In the genomic region with DNA sequence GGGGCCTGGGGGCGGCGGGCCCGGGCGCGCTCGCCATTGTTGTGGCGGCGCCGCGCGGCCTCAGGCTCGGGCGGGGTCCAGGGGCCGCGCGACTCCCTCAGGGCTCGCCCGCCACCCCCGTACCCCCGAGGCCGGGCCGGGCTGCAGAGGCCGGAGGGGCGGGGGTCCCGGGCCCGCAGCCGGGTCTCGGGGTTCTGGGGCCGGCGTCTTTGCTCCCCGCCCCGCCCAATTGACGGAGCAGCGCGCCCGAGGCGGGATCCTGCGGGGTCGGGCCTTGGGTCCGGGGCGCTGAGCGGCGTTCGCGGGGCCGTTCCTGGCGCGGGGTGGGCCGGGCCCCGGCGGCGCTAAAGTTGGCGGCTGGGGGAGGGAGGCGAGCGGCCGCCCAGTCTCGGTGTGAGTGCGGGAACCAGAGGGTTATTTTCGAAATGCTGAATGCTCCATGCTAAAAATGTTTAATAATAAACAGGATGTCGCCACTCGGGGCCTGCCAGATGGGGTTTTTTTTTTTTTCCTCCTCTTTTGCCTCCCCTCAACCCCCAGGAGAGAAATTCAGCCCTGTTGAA, we compare ENCODE assay signal across 8 cellular contexts. TPM values are rescaled to one million over a fixed set of nuclear protein-coding genes. Genes with fewer than 3 reads are reported as not detected.
A peak's percentile ranks its signal among the peaks of the same experiment; 100 is the strongest.
DNase-seq lines count a peak whose midpoint lies in the region; ATAC-seq and TF ChIP-seq lines count a peak whose summit lies in the region.

No MANE protein-coding gene starts in this region.

- DNase-seq in AG04449 (ENCODE audit: low read depth, low spot score) (no peak), choroid plexus epithelial cell (ENCODE audit: low read depth) (peak; percentile 48), left lung (peak in 1 of 2 donors; percentile 90), NCI-H1105 (lab: John Stamatoyannopoulos, UW) (no peak)

- H3K9me3 Mint-ChIP-seq in stimulated activated memory B cell treated with anti-CD40 and anti-IgM and Interleukin-4, amounts not matched to agents 10 μg/mL and 1 μg/mL and 100 μg/mL, for 72 hours, result no peaks in the 10 kb centered on the region

- peak overlapping the region; percentile 86 for H3K27ac Mint-ChIP-seq in stimulated activated memory B cell treated with anti-CD40 and anti-IgM and Interleukin-4, amounts not matched to agents 10 μg/mL and 1 μg/mL and 100 μg/mL, for 72 hours

- peaks cover 46 to 55% of the 10 kb centered on the region in 2 donors for H3K4me1 ChIP-seq in left lung

- H3K4me1 Mint-ChIP-seq in stimulated activated memory B cell treated with anti-CD40 and anti-IgM and Interleukin-4, amounts not matched to agents 10 μg/mL and 1 μg/mL and 100 μg/mL, for 72 hours, result peaks cover 49% of the 10 kb centered on the region

- peak overlapping the region; percentile 91 to 95 for H3K27ac ChIP-seq in left lung

- ATAC-seq in GM18909 (IDR thresholded peaks at IDR 0.05; ENCODE audit: poor library complexity, unreplicated experiment), result peak; percentile 34
- peak; percentile 33 for ATAC-seq in HG03432 (IDR thresholded peaks at IDR 0.05; ENCODE audit: unreplicated experiment)
- ATAC-seq in left lung, result peak; percentile 36
- ATAC-seq in stimulated activated memory B cell treated with anti-CD40 and anti-IgM and Interleukin-4, amounts not matched to agents 10 μg/mL and 1 μg/mL and 100 μg/mL, for 72 hours, result peak; percentile 52

- H3K36me3 Mint-ChIP-seq in stimulated activated memory B cell treated with anti-CD40 and anti-IgM and Interleukin-4, amounts not matched to agents 10 μg/mL and 1 μg/mL and 100 μg/mL, for 72 hours, result no peaks in the 10 kb centered on the region

- H3K27me3 Mint-ChIP-seq in stimulated activated memory B cell treated with anti-CD40 and anti-IgM and Interleukin-4, amounts not matched to agents 10 μg/mL and 1 μg/mL and 100 μg/mL, for 72 hours, result no peaks in the 10 kb centered on the region

- CTCF ChIA-PET in AG04449 (lab: Yijun Ruan, JAX), result interaction anchor here (1.6 kb wide), 1 partner anchor 13 kb away, joined by 3 read pairs; no protein-coding TSS in a partner anchor

- peak overlapping the region; percentile 88 for H3K4me3 Mint-ChIP-seq in stimulated activated memory B cell treated with anti-CD40 and anti-IgM and Interleukin-4, amounts not matched to agents 10 μg/mL and 1 μg/mL and 100 μg/mL, for 72 hours

- POLR2A ChIA-PET in AG04449 (lab: Yijun Ruan, JAX), result no interaction called here

- H3K27me3 ChIP-seq in left lung, result no peaks in the 10 kb centered on the region

- no peaks in the 10 kb centered on the region for H3K9me3 ChIP-seq in left lung

- TF ChIP-seq CTCF in AG04449 (IDR thresholded peaks at IDR 0.05; ENCODE audit: insufficient read depth, low read length, missing control alignments) (no peak), WI38 (IDR thresholded peaks at IDR 0.05; ENCODE audit: low read depth, low read length) (no peak), choroid plexus epithelial cell (conservative IDR thresholded peaks at IDR 0.05; ENCODE audit: low read depth, low read length) (no peak), left lung (IDR thresholded peaks at IDR 0.05) (no peak)

- intact Hi-C loops in left lung (cut with DNase I), result no loop called here

- H3K4me3 ChIP-seq in AG04449 (ENCODE audit: low read depth, low read length) (peak overlapping the region; percentile 71), WI38 (ENCODE audit: low read depth, low read length) (peak overlapping the region; percentile 78), choroid plexus epithelial cell (ENCODE audit: low read depth, low read length) (peak overlapping the region; percentile 67), left lung (peak overlapping the region; percentile 55 to 70)

- H3K36me3 ChIP-seq in left lung, result no peaks in the 10 kb centered on the region

RNA-seq across cellular contexts. Expression of gene PRRC2B, which starts 0.7 kb away (rescaled TPM):
- 100 to 1,000 TPM; 165 to 176 TPM for total RNA-seq in left lung
